ENCODE assay signal across 2 cellular contexts in genomic region chr16:54936979-54937672, GRCh38.
TF ChIP-seq lines count a peak whose summit lies in the region.

No MANE protein-coding gene starts in this region.

TF ChIP-seq in endothelial cell of umbilical vein, 7 proteins besides CTCF, POLR2A, EP300 and RAD21:
- TF ChIP-seq FOS (IDR thresholded peaks at IDR 0.05; ENCODE audit: borderline replicate concordance, insufficient read depth, low read length) (no peak), EZH2 (IDR thresholded peaks at IDR 0.05; ENCODE audit: borderline replicate concordance, low read depth, low read length, severe bottlenecking) (peak; percentile 47), MAX (IDR thresholded peaks at IDR 0.05; ENCODE audit: insufficient read depth, insufficient read length) (no peak), GATA2 (IDR thresholded peaks at IDR 0.05; ENCODE audit: insufficient read depth, insufficient read length, low read depth, low read length) (no peak), JUN (IDR thresholded peaks at IDR 0.05; ENCODE audit: borderline replicate concordance, insufficient read depth, insufficient read length, low read depth) (no peak), POLR2AphosphoS5 (IDR thresholded peaks at IDR 0.05; ENCODE audit: insufficient read depth, low read depth, low read length) (no peak), MYC (IDR thresholded peaks at IDR 0.05; ENCODE audit: low read depth, low read length) (no peak)

TF ChIP-seq in SK-N-SH, 30 proteins besides CTCF, POLR2A, EP300 and RAD21:
- TF ChIP-seq RXRA (IDR thresholded peaks at IDR 0.05; ENCODE audit: borderline replicate concordance, low read depth) (no peak), MEF2A (IDR thresholded peaks at IDR 0.05; ENCODE audit: borderline replicate concordance, low read depth) (no peak), EZH2phosphoT487 (IDR thresholded peaks at IDR 0.05; ENCODE audit: borderline replicate concordance, low read depth) (no peak), FOXM1 (IDR thresholded peaks at IDR 0.05; ENCODE audit: low read depth) (no peak), FOSL2 (IDR thresholded peaks at IDR 0.05; ENCODE audit: borderline replicate concordance, low read depth) (no peak), MAX (IDR thresholded peaks at IDR 0.05; ENCODE audit: low read depth) (no peak), NFIC (IDR thresholded peaks at IDR 0.05; ENCODE audit: borderline replicate concordance) (no peak), GATA2 (CRISPR knock-in tag; IDR thresholded peaks at IDR 0.05) (no peak), RFX5 (IDR thresholded peaks at IDR 0.05; ENCODE audit: low read length) (no peak), TCF12 (IDR thresholded peaks at IDR 0.05) (no peak), NRF1 (IDR thresholded peaks at IDR 0.05; ENCODE audit: low read depth, low read length) (no peak), USF2 (IDR thresholded peaks at IDR 0.05; ENCODE audit: borderline replicate concordance, low read depth, low read length) (no peak), RCOR1 (IDR thresholded peaks at IDR 0.05; ENCODE audit: low read length) (no peak)
- TF ChIP-seq, protein P1, sequence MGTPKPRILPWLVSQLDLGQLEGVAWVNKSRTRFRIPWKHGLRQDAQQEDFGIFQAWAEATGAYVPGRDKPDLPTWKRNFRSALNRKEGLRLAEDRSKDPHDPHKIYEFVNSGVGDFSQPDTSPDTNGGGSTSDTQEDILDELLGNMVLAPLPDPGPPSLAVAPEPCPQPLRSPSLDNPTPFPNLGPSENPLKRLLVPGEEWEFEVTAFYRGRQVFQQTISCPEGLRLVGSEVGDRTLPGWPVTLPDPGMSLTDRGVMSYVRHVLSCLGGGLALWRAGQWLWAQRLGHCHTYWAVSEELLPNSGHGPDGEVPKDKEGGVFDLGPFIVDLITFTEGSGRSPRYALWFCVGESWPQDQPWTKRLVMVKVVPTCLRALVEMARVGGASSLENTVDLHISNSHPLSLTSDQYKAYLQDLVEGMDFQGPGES (IDR thresholded peaks at IDR 0.05; ENCODE audit: low read depth, low read length): no peak
- TF ChIP-seq, protein P2, sequence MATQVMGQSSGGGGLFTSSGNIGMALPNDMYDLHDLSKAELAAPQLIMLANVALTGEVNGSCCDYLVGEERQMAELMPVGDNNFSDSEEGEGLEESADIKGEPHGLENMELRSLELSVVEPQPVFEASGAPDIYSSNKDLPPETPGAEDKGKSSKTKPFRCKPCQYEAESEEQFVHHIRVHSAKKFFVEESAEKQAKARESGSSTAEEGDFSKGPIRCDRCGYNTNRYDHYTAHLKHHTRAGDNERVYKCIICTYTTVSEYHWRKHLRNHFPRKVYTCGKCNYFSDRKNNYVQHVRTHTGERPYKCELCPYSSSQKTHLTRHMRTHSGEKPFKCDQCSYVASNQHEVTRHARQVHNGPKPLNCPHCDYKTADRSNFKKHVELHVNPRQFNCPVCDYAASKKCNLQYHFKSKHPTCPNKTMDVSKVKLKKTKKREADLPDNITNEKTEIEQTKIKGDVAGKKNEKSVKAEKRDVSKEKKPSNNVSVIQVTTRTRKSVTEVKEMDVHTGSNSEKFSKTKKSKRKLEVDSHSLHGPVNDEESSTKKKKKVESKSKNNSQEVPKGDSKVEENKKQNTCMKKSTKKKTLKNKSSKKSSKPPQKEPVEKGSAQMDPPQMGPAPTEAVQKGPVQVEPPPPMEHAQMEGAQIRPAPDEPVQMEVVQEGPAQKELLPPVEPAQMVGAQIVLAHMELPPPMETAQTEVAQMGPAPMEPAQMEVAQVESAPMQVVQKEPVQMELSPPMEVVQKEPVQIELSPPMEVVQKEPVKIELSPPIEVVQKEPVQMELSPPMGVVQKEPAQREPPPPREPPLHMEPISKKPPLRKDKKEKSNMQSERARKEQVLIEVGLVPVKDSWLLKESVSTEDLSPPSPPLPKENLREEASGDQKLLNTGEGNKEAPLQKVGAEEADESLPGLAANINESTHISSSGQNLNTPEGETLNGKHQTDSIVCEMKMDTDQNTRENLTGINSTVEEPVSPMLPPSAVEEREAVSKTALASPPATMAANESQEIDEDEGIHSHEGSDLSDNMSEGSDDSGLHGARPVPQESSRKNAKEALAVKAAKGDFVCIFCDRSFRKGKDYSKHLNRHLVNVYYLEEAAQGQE (IDR thresholded peaks at IDR 0.05; ENCODE audit: low read depth, low read length): no peak
